ENCODE assay signal across 28 cellular contexts in genomic region chr1:203188686-203189232, GRCh38. TPM values are rescaled to one million over a fixed set of nuclear protein-coding genes. Genes with fewer than 3 reads are reported as not detected.
"Had no signal": no experiment of that assay in that cellular context is flagged by ENCODE, and none has a peak within 500 bp of the region (broad histone marks: within the 10 kb centered on the region; RNA-seq: fewer than 3 reads in every experiment).

No MANE protein-coding gene starts in this region.

- H3K27me3 ChIP-seq: right atrium auricular region, uterus had no signal

- H3K9me3 ChIP-seq: right atrium auricular region, uterus had no signal

- H3K27ac ChIP-seq: right atrium auricular region had no signal

- H3K36me3 ChIP-seq: right atrium auricular region, uterus had no signal

- ATAC-seq: activated CD8-positive, alpha-beta memory T cell treated with anti-CD3 and anti-CD28 coated beads, Interleukin-2, amount 10 ng/mL, durations not matched to agents 7 days and 5 days; activated CD8-positive, alpha-beta T cell treated with anti-CD3 and anti-CD28 coated beads, Interleukin-2, amount 10 ng/mL, durations not matched to agents 7 days and 5 days; naive thymus-derived CD4-positive, alpha-beta T cell; stimulated activated effector memory CD8-positive, alpha-beta T cell treated with anti-CD3 and anti-CD28 coated beads, Interleukin-12 subunit alpha, Interleukin-12 subunit beta, amount 100 ng/mL, for 72 hours had no signal

- H3K4me3 ChIP-seq: right atrium auricular region, uterus had no signal

- DNase-seq: activated CD4-positive, alpha-beta T cell treated with anti-CD3 and anti-CD28 coated beads, Interleukin-2, amount 50 U/mL, for 1 hour; activated CD4-positive, CD25-positive, alpha-beta regulatory T cell treated with anti-CD3 and anti-CD28 coated beads, Interleukin-2, amount 50 U/mL, for 72 hours; activated CD8-positive, alpha-beta memory T cell treated with anti-CD3 and anti-CD28 coated beads, Interleukin-2, amount 10 ng/mL, durations not matched to agents 7 days and 5 days; activated CD8-positive, alpha-beta T cell treated with anti-CD3 and anti-CD28 coated beads, Interleukin-2, amount 10 ng/mL, durations not matched to agents 7 days and 5 days; activated naive CD4-positive, alpha-beta T cell treated with Interleukin-2 at 50 U/mL for 16 hours; activated T-cell treated with anti-CD3 and anti-CD28 coated beads, Interleukin-2, amount 50 U/mL, for 48 hours; aorta; hippocampal formation; kidney; midbrain; naive thymus-derived CD4-positive, alpha-beta T cell; occipital lobe; stimulated activated CD4-positive, alpha-beta T cell treated with anti-CD3 and anti-CD28 coated beads, Interleukin-4, amount 100 ng/mL, for 1 hour; T-helper 9 cell; uterus had no signal

RNA-seq across cellular contexts. Expression of gene CHI3L1, which starts 2.3 kb away (rescaled TPM):
- total RNA-seq: activated CD8-positive, alpha-beta memory T cell treated with anti-CD3 and anti-CD28 coated beads, Interleukin-2, amount 10 ng/mL, durations not matched to agents 7 days and 5 days; activated CD8-positive, alpha-beta T cell treated with anti-CD3 and anti-CD28 coated beads, Interleukin-2, amount 10 ng/mL, durations not matched to agents 7 days and 5 days; activated T-helper 2 cell treated with anti-CD3 and anti-CD28 coated beads, Interferon-gamma antibody, Interleukin-2, Interleukin-4, amounts not matched to agents 10 μg/mL and 5 μg/mL and 100 μg/mL, durations not matched to agents 14 hours and 24 hours and 36 hours; chondrocyte; endothelial cell of umbilical vein; pulmonary artery endothelial cell had no signal
- polyA plus RNA-seq: endothelial cell of umbilical vein; naive thymus-derived CD4-positive, alpha-beta T cell; neural cell had no signal

RNA-seq across cellular contexts. Expression of gene MYBPH, which starts 13.1 kb away (rescaled TPM):
- total RNA-seq: activated CD8-positive, alpha-beta memory T cell treated with anti-CD3 and anti-CD28 coated beads, Interleukin-2, amount 10 ng/mL, durations not matched to agents 7 days and 5 days; activated CD8-positive, alpha-beta T cell treated with anti-CD3 and anti-CD28 coated beads, Interleukin-2, amount 10 ng/mL, durations not matched to agents 7 days and 5 days; activated T-helper 2 cell treated with anti-CD3 and anti-CD28 coated beads, Interferon-gamma antibody, Interleukin-2, Interleukin-4, amounts not matched to agents 10 μg/mL and 5 μg/mL and 100 μg/mL, durations not matched to agents 14 hours and 24 hours and 36 hours; aorta; cardiac septum; chondrocyte; endothelial cell of umbilical vein; kidney; lower leg skin; naive thymus-derived CD4-positive, alpha-beta T cell; occipital lobe; pulmonary artery endothelial cell; right atrium auricular region; subcutaneous adipose tissue had no signal
- polyA plus RNA-seq: aorta; endothelial cell of umbilical vein; esophagus; naive thymus-derived CD4-positive, alpha-beta T cell; neural cell had no signal

RNA-seq across cellular contexts. Expression of gene CHIT1, which starts 40.7 kb away (rescaled TPM):
- total RNA-seq: cardiac septum, chondrocyte, endothelial cell of umbilical vein, fibroblast of lung, fibroblast of villous mesenchyme, occipital lobe, pulmonary artery endothelial cell, right atrium auricular region had no signal
- polyA plus RNA-seq: endothelial cell of umbilical vein; fibroblast of lung; naive thymus-derived CD4-positive, alpha-beta T cell; neural cell had no signal
